Comparison of ENCODE assay signal across 8 cellular contexts in the genomic region with DNA sequence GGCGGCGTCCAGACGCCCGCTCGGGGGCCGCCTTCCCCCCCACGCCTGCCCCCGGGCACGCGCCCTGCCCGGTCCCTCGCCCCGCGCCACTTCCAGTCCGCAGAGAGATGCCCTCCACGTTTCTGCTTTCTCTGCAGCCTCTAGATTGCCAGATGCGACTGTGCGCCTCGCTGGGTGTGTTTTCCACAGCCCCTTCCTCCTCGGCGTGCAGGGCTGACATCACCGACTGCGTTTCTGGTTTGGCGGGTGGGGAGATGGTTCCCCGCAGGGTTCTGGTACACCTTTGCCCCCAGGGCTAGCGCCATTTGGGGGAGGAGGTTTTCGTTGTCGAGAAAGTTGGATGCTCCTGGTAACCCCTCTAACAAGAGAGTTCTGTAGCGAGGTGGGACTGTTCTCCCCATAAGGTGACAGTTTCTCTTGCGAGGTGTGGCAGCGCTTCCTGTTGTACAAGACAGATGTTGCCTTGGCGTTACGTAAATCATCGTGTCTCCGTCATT. TPM values are rescaled to one million over a fixed set of nuclear protein-coding genes. Genes with fewer than 3 reads are reported as not detected.
DNase-seq lines count a peak whose midpoint lies in the region; ATAC-seq and TF ChIP-seq lines count a peak whose summit lies in the region.

No MANE protein-coding gene starts in this region.

- ATAC-seq in HG03565 (IDR thresholded peaks at IDR 0.05; ENCODE audit: unreplicated experiment), result no peak

- H3K27me3 ChIP-seq in H9 (ENCODE audit: insufficient read depth, low read length) (no peaks in the 10 kb centered on the region), dorsolateral prefrontal cortex (no peaks in the 10 kb centered on the region)

- no peak overlapping the region for H3K23ac ChIP-seq in H9 (ENCODE audit: insufficient read length, low read depth, low read length)

- H3K27ac ChIP-seq in H9 (ENCODE audit: insufficient read length, low read depth, low read length), result no peak overlapping the region
- peak overlapping the region; percentile 21 to 99 (median 97) for H3K27ac ChIP-seq in dorsolateral prefrontal cortex
- peak overlapping the region; percentile 46 for H3K27ac ChIP-seq in mesodermal cell (ENCODE audit: low read depth, low read length, severe bottlenecking)

- no peak overlapping the region for H3T11ph ChIP-seq in H9 (ENCODE audit: low read length)

- H3K79me1 ChIP-seq in H9 (ENCODE audit: insufficient read depth, low read depth, low read length, poor library complexity, severe bottlenecking), result no peaks in the 10 kb centered on the region

- H3K4me3 Mint-ChIP-seq in H9, result peak overlapping the region; percentile 93 to 97
- peak overlapping the region; percentile 83 for H3K4me3 Mint-ChIP-seq in activated CD4-positive, alpha-beta T cell treated with anti-CD3 and anti-CD28 coated beads, Interleukin-2, amount 10 ng/mL, durations not matched to agents 7 days and 5 days

- no peak overlapping the region for H2BK15ac ChIP-seq in H9 (ENCODE audit: low read depth, low read length)

- peak overlapping the region; percentile 85 for H3K4me2 ChIP-seq in H9 (ENCODE audit: insufficient read depth, insufficient read length, low read length)

- H3K27ac Mint-ChIP-seq in H9, result peak overlapping the region in 1 of 3 experiments; percentile 53; a peak in 3 of 7 replicates
- H3K27ac Mint-ChIP-seq in activated CD4-positive, alpha-beta T cell treated with anti-CD3 and anti-CD28 coated beads, Interleukin-2, amount 10 ng/mL, durations not matched to agents 7 days and 5 days, result peak overlapping the region; percentile 99

- peaks cover 32 to 40% (median 35%) of the 10 kb centered on the region in 3 experiments; a peak in 6 of 7 replicates for H3K36me3 Mint-ChIP-seq in H9 (ENCODE audit: insufficient read depth in 1 of 3, low read depth in 3 of 3)
- H3K36me3 Mint-ChIP-seq in activated CD4-positive, alpha-beta T cell treated with anti-CD3 and anti-CD28 coated beads, Interleukin-2, amount 10 ng/mL, durations not matched to agents 7 days and 5 days (ENCODE audit: low read depth), result peaks cover 50% of the 10 kb centered on the region

- no peak overlapping the region for H3K14ac ChIP-seq in H9 (ENCODE audit: insufficient read depth, low read length)

- intact Hi-C loops in dorsolateral prefrontal cortex (cut with DNase I), result loop anchor here (2.0 to 5.0 kb wide), 6 partner anchors 66 to 664 kb away; partner anchors contain the start of genes NRDE2 (in 2 of the 2) and RPS6KA5 (in 1 of the 2)

- no peaks in the 10 kb centered on the region for H3K9me3 ChIP-seq in H9 (ENCODE audit: control insufficient read depth, low read depth, low read length)
- no peaks in the 10 kb centered on the region for H3K9me3 ChIP-seq in mesodermal cell (ENCODE audit: control insufficient read depth, low read length)

- no peak overlapping the region for H2BK5ac ChIP-seq in H9 (ENCODE audit: insufficient read length, low read length)

- H2BK20ac ChIP-seq in H9 (ENCODE audit: low read depth, low read length, poor library complexity, severe bottlenecking), result no peak overlapping the region

- no peak overlapping the region for H2AK5ac ChIP-seq in H9 (ENCODE audit: insufficient read length, low read length)

- no peak overlapping the region for H3K56ac ChIP-seq in H9 (ENCODE audit: insufficient read length, low read depth, low read length)

- DNase-seq in GDM1 (lab: John Stamatoyannopoulos, UW), result peak; percentile 15
- peak; percentile 43 for DNase-seq in H9
- peak; percentile 42 for DNase-seq in NCI-H1694 (lab: John Stamatoyannopoulos, UW)
- peak; percentile 72 for DNase-seq in activated CD4-positive, alpha-beta T cell treated with anti-CD3 and anti-CD28 coated beads, Interleukin-2, amount 10 ng/mL, durations not matched to agents 7 days and 5 days
- peak in 5 of 10 donors; percentile 48 to 68 (median 56) for DNase-seq in dorsolateral prefrontal cortex
- peak; percentile 14 to 35 for DNase-seq in stimulated activated CD8-positive, alpha-beta memory T cell treated with anti-CD3 and anti-CD28 coated beads, Interleukin-7, amount 100 ng/mL, for 1 hour (ENCODE audit: low read depth in 2 of 2)

- no peak overlapping the region for H4K5ac ChIP-seq in H9 (ENCODE audit: insufficient read length, low read depth, low read length)

- WGBS in H9 (ENCODE audit: extremely low coverage, insufficient read length, low lambda C conversion rate), result no CpG with 5 or more reads among the region's 35 CpGs
- WGBS in mesodermal cell (ENCODE audit: insufficient coverage in 2 of 2), 2 experiments, result 0 to 4% methylated on average over 20 to 24 of the region's 35 CpGs

- no peak overlapping the region for H3K4ac ChIP-seq in H9 (ENCODE audit: low read depth, low read length)

- H3K27me3 Mint-ChIP-seq in H9 (ENCODE audit: low read depth), result peaks cover 7% of the 10 kb centered on the region
- H3K27me3 Mint-ChIP-seq in activated CD4-positive, alpha-beta T cell treated with anti-CD3 and anti-CD28 coated beads, Interleukin-2, amount 10 ng/mL, durations not matched to agents 7 days and 5 days, result no peaks in the 10 kb centered on the region

- H3K79me2 ChIP-seq in H9 (ENCODE audit: insufficient read depth, low read length), result peaks cover 3% of the 10 kb centered on the region; the same call in 1 of the 2 replicates

- no peak overlapping the region for H3K18ac ChIP-seq in H9 (ENCODE audit: insufficient read length, low read depth, low read length)

- H2BK120ac ChIP-seq in H9 (ENCODE audit: low read depth, low read length, poor library complexity, severe bottlenecking), result no peak overlapping the region

- H2BK12ac ChIP-seq in H9 (ENCODE audit: insufficient read length, low read depth, low read length), result no peak overlapping the region

- H4K91ac ChIP-seq in H9 (ENCODE audit: insufficient read length, low read depth, low read length), result no peak overlapping the region

- H3K4me1 Mint-ChIP-seq in H9, result peaks cover 13 to 25% of the 10 kb centered on the region in 2 experiments
- H3K4me1 Mint-ChIP-seq in activated CD4-positive, alpha-beta T cell treated with anti-CD3 and anti-CD28 coated beads, Interleukin-2, amount 10 ng/mL, durations not matched to agents 7 days and 5 days, result peaks cover 43% of the 10 kb centered on the region

- H2AFZ ChIP-seq in H9 (ENCODE audit: low read length), result no peak overlapping the region

- H4K8ac ChIP-seq in H9 (replicated peaks; ENCODE audit: insufficient read length, low read depth, low read length), result no peak overlapping the region

- CTCF ChIA-PET in activated CD4-positive, alpha-beta T cell treated with anti-CD3 and anti-CD28 coated beads, Interleukin-2, amount 10 ng/mL, durations not matched to agents 7 days and 5 days (lab: Charles Lee), result interaction anchor here (2.3 to 2.4 kb wide), 2 partner anchors 10 to 15 kb away, joined by 17 to 26 read pairs; no protein-coding TSS in a partner anchor

- peaks cover 36% of the 10 kb centered on the region for H3K36me3 ChIP-seq in mesodermal cell (ENCODE audit: control insufficient read depth, insufficient read depth, low read length)

- peaks cover 0 to 3% of the 10 kb centered on the region in 2 experiments; a peak in 1 of 5 replicates for H3K9me3 Mint-ChIP-seq in H9
- H3K9me3 Mint-ChIP-seq in activated CD4-positive, alpha-beta T cell treated with anti-CD3 and anti-CD28 coated beads, Interleukin-2, amount 10 ng/mL, durations not matched to agents 7 days and 5 days, result no peaks in the 10 kb centered on the region

- H4K20me1 ChIP-seq in H9 (ENCODE audit: control insufficient read depth, insufficient read depth, insufficient read length), result no peaks in the 10 kb centered on the region

- TF ChIP-seq CTCF in H9 (conservative IDR thresholded peaks at IDR 0.05) (no peak), dorsolateral prefrontal cortex (IDR thresholded peaks at IDR 0.05 in 54 of 56, conservative IDR thresholded peaks at IDR 0.05 in 2 of 56; ENCODE audit: low read depth in 1 of 56, partially characterized antibody in 56 of 56) (peak in 11 of 56 donors; percentile 1 to 39 (median 17))

- H3K4me1 ChIP-seq in H9 (ENCODE audit: insufficient read depth, low read length) (no peaks in the 10 kb centered on the region), mesodermal cell (ENCODE audit: control insufficient read depth, insufficient read depth, low read length, poor library complexity, severe bottlenecking) (peaks cover 9% of the 10 kb centered on the region)

- POLR2A ChIA-PET in activated CD4-positive, alpha-beta T cell treated with anti-CD3 and anti-CD28 coated beads, Interleukin-2, amount 10 ng/mL, durations not matched to agents 7 days and 5 days (lab: Charles Lee), result no interaction called here

- H3K23me2 ChIP-seq in H9 (ENCODE audit: insufficient read length, low read depth, low read length, poor library complexity, severe bottlenecking), result peaks cover 7% of the 10 kb centered on the region

- H3K9ac ChIP-seq in H9 (ENCODE audit: extremely low read depth, insufficient read length, low read length), result no peak overlapping the region

- H3K4me3 ChIP-seq in dorsolateral prefrontal cortex (peak overlapping the region; percentile 76 to 100 (median 97)), mesodermal cell (ENCODE audit: extremely low read depth, insufficient read depth, low read length, poor library complexity, severe bottlenecking) (peak overlapping the region; percentile 92)

RNA-seq across cellular contexts. Expression of gene CALM1, which starts 1.5 kb away (rescaled TPM):
- total RNA-seq in H9 (2021), result 354 TPM in 2 replicates
- 100 to 1,000 TPM; 859 to 914 TPM for total RNA-seq in activated CD4-positive, alpha-beta T cell treated with anti-CD3 and anti-CD28 coated beads, Interleukin-2, amount 10 ng/mL, durations not matched to agents 7 days and 5 days
- total RNA-seq in dorsolateral prefrontal cortex, result 1,000 to 10,000 TPM; 1,009 to 2,641 (median 1,957) TPM
- 493 TPM for polyA plus RNA-seq in mesodermal cell (2013, experiment 1 of 2)
- polyA plus RNA-seq in mesodermal cell (2013, experiment 2 of 2), result 523 TPM
